In the genomic region with DNA sequence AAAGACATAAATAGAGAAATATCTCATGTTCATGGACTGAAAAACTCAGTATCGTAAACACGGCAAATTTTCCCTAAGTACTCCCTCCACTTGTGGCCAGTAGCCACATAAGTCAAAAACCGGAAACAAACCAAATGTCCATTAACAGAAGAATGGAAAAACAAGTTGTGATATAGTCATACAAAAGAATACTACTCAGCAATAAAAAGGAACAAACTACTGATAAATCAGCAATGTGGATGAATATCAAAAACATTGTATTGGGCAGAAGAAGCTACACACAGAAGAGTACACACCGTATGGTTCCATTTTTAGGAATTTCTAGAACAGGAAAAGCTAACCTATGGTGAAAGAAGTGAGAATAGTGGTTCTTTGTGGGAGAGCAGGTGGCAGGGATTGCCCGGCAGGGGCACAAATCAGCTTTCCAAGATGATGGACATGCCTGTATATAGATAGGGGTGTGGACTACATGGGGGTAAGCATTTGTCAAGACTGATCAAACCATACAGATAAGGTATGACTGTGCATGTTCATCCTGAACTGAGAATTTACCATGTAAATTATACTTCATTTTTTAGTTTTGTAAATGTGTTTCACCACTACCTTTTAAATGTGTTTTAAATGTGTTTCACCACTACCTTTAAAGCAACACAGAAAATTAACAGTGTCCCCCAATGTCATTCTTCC, we compare ENCODE assay signal across 33 cellular contexts.
"Had no signal": no experiment of that assay in that cellular context is flagged by ENCODE, and none has a peak within 500 bp of the region (broad histone marks: within the 10 kb centered on the region; RNA-seq: fewer than 3 reads in every experiment).

No MANE protein-coding gene starts in this region.

- H3K9me3 ChIP-seq: adrenal gland, body of pancreas, breast epithelium had no signal

- H3K36me3 Mint-ChIP-seq: activated CD4-positive, alpha-beta memory T cell treated with anti-CD3 and anti-CD28 coated beads for 36 hours; activated naive CD4-positive, alpha-beta T cell treated with anti-CD3 and anti-CD28 coated beads, Interleukin-2, amount 50 U/mL, for 72 hours; activated naive CD8-positive, alpha-beta T cell treated with anti-CD3 and anti-CD28 coated beads for 36 hours had no signal

- FAIRE-seq: astrocyte, TTC549 had no signal

- H3K27ac Mint-ChIP-seq: activated B cell treated with CpG ODN at 0.5 μM for 24 hours; activated CD4-positive, alpha-beta memory T cell treated with anti-CD3 and anti-CD28 coated beads for 36 hours; activated CD4-positive, alpha-beta T cell treated with anti-CD3 and anti-CD28 coated beads, Interleukin-2, amount 10 ng/mL, durations not matched to agents 24 days and 14 days; activated CD8-positive, alpha-beta T cell treated with anti-CD3 and anti-CD28 coated beads for 36 hours; activated naive CD4-positive, alpha-beta T cell treated with anti-CD3 and anti-CD28 coated beads for 36 hours; activated naive CD4-positive, alpha-beta T cell treated with anti-CD3 and anti-CD28 coated beads, Interleukin-2, amount 50 U/mL, for 72 hours; activated naive CD8-positive, alpha-beta T cell treated with anti-CD3 and anti-CD28 coated beads for 36 hours; activated T-cell treated with anti-CD3 and anti-CD28 coated beads, Interleukin-2, amount 50 U/mL, for 72 hours; activated T-helper 1 cell treated with anti-CD3 and anti-CD28 coated beads, Interleukin-12 subunit alpha, Interleukin-12 subunit beta, Interleukin-2, Interleukin-4 antibody, amounts not matched to agents 30 ng/mL and 10 ng/mL and 1 ng/mL, durations not matched to agents 14 hours and 24 hours and 36 hours; activated T-helper 17 cell treated with anti-CD3 and anti-CD28 coated beads, Interleukin-2, amount 50 U/mL, for 72 hours; T-helper 17 cell had no signal

- H3K9me3 Mint-ChIP-seq: activated B cell treated with CpG ODN at 0.5 μM for 24 hours; activated CD4-positive, alpha-beta T cell treated with anti-CD3 and anti-CD28 coated beads, Interleukin-2, amount 10 ng/mL, durations not matched to agents 24 days and 14 days; activated CD8-positive, alpha-beta T cell treated with anti-CD3 and anti-CD28 coated beads for 36 hours; activated naive CD4-positive, alpha-beta T cell treated with anti-CD3 and anti-CD28 coated beads, Interleukin-2, amount 50 U/mL, for 72 hours; activated naive CD8-positive, alpha-beta T cell treated with anti-CD3 and anti-CD28 coated beads for 36 hours; activated T-cell treated with anti-CD3 and anti-CD28 coated beads, Interleukin-2, amount 50 U/mL, for 4 hours; activated T-cell treated with anti-CD3 and anti-CD28 coated beads, Interleukin-2, amount 50 U/mL, for 72 hours; activated T-helper 1 cell treated with anti-CD3 and anti-CD28 coated beads, Interleukin-12 subunit alpha, Interleukin-12 subunit beta, Interleukin-2, Interleukin-4 antibody, amounts not matched to agents 30 ng/mL and 10 ng/mL and 1 ng/mL, durations not matched to agents 14 hours and 24 hours and 36 hours; activated T-helper 17 cell treated with anti-CD3 and anti-CD28 coated beads, Interleukin-2, amount 50 U/mL, for 72 hours had no signal

- H3K27ac ChIP-seq: adrenal gland, body of pancreas, brain microvascular endothelial cell, breast epithelium, VCaP had no signal

- DNase-seq: activated B cell treated with CpG ODN at 0.5 μM for 24 hours; activated CD4-positive, alpha-beta memory T cell treated with anti-CD3 and anti-CD28 coated beads for 36 hours; activated CD4-positive, alpha-beta T cell treated with anti-CD3 and anti-CD28 coated beads for 4 hours; activated CD4-positive, alpha-beta T cell treated with anti-CD3 and anti-CD28 coated beads, Interleukin-2, amount 10 ng/mL, durations not matched to agents 24 days and 14 days; activated CD4-positive, alpha-beta T cell treated with anti-CD3 and anti-CD28 coated beads, Interleukin-2, amount 50 U/mL, for 1 hour; activated CD4-positive, alpha-beta T cell treated with anti-CD3 and anti-CD28 coated beads, Interleukin-2, amount 50 U/mL, for 4 hours; activated CD4-positive, CD25-positive, alpha-beta regulatory T cell treated with anti-CD3 and anti-CD28 coated beads, Interleukin-2, amount 50 U/mL, for 72 hours; activated CD8-positive, alpha-beta memory T cell treated with anti-CD3 and anti-CD28 coated beads, Interleukin-2, amount 50 U/mL, for 4 hours; activated CD8-positive, alpha-beta T cell treated with anti-CD3 and anti-CD28 coated beads for 36 hours; activated effector memory CD4-positive, alpha-beta T cell treated with anti-CD3 and anti-CD28 coated beads, Interleukin-2, amount 50 U/mL, for 16 hours; activated gamma-delta T cell treated with Interleukin-2 at 50 U/mL for 16 hours; activated naive CD4-positive, alpha-beta T cell; activated naive CD4-positive, alpha-beta T cell treated with anti-CD3 and anti-CD28 coated beads for 36 hours; activated naive CD4-positive, alpha-beta T cell treated with anti-CD3 and anti-CD28 coated beads, Interleukin-2, amount 50 U/mL, for 16 hours; activated naive CD8-positive, alpha-beta T cell treated with anti-CD3 and anti-CD28 coated beads for 36 hours; activated T-cell treated with anti-CD3 and anti-CD28 coated beads for 4 hours; activated T-cell treated with anti-CD3 and anti-CD28 coated beads, Interleukin-2, amount 50 U/mL, for 1 hour; activated T-cell treated with anti-CD3 and anti-CD28 coated beads, Interleukin-2, amount 50 U/mL, for 4 hours; activated T-cell treated with anti-CD3 and anti-CD28 coated beads, Interleukin-2, amount 50 U/mL, for 72 hours; adrenal gland; amniotic stem cell; aorta; body of pancreas; brain microvascular endothelial cell; central memory CD4-positive, alpha-beta T cell; T-helper 17 cell had no signal

- H3K4me3 ChIP-seq: adrenal gland, body of pancreas, breast epithelium had no signal

- H3K4me3 Mint-ChIP-seq: activated B cell treated with CpG ODN at 0.5 μM for 24 hours; activated CD4-positive, alpha-beta memory T cell treated with anti-CD3 and anti-CD28 coated beads for 36 hours; activated CD4-positive, alpha-beta T cell treated with anti-CD3 and anti-CD28 coated beads, Interleukin-2, amount 10 ng/mL, durations not matched to agents 24 days and 14 days; activated CD8-positive, alpha-beta T cell treated with anti-CD3 and anti-CD28 coated beads for 36 hours; activated naive CD4-positive, alpha-beta T cell treated with anti-CD3 and anti-CD28 coated beads for 36 hours; activated naive CD8-positive, alpha-beta T cell treated with anti-CD3 and anti-CD28 coated beads for 36 hours; activated T-cell treated with anti-CD3 and anti-CD28 coated beads, Interleukin-2, amount 50 U/mL, for 4 hours; activated T-cell treated with anti-CD3 and anti-CD28 coated beads, Interleukin-2, amount 50 U/mL, for 72 hours; activated T-helper 1 cell treated with anti-CD3 and anti-CD28 coated beads, Interleukin-12 subunit alpha, Interleukin-12 subunit beta, Interleukin-2, Interleukin-4 antibody, amounts not matched to agents 30 ng/mL and 10 ng/mL and 1 ng/mL, durations not matched to agents 14 hours and 24 hours and 36 hours; activated T-helper 17 cell treated with anti-CD3 and anti-CD28 coated beads, Interleukin-2, amount 50 U/mL, for 72 hours; T-helper 17 cell had no signal

- H3K4me1 ChIP-seq: adrenal gland, body of pancreas, breast epithelium had no signal

- H3K36me3 ChIP-seq: adrenal gland, brain microvascular endothelial cell, breast epithelium had no signal

- H3K27me3 ChIP-seq: adrenal gland, body of pancreas, brain microvascular endothelial cell, breast epithelium had no signal

- H3K4me1 Mint-ChIP-seq: activated B cell treated with CpG ODN at 0.5 μM for 24 hours; activated CD4-positive, alpha-beta T cell treated with anti-CD3 and anti-CD28 coated beads, Interleukin-2, amount 10 ng/mL, durations not matched to agents 24 days and 14 days; activated naive CD8-positive, alpha-beta T cell treated with anti-CD3 and anti-CD28 coated beads for 36 hours; activated T-helper 17 cell treated with anti-CD3 and anti-CD28 coated beads, Interleukin-2, amount 50 U/mL, for 72 hours; T-helper 17 cell had no signal

- ATAC-seq: activated CD8-positive, alpha-beta T cell treated with anti-CD3 and anti-CD28 coated beads for 36 hours; activated naive CD4-positive, alpha-beta T cell treated with anti-CD3 and anti-CD28 coated beads, Interleukin-2, amount 50 U/mL, for 72 hours; activated T-cell treated with anti-CD3 and anti-CD28 coated beads, Interleukin-2, amount 50 U/mL, for 4 hours; activated T-cell treated with anti-CD3 and anti-CD28 coated beads, Interleukin-2, amount 50 U/mL, for 72 hours; activated T-helper 17 cell treated with anti-CD3 and anti-CD28 coated beads, Interleukin-2, amount 50 U/mL, for 72 hours; body of pancreas; T-helper 17 cell had no signal
